Comparison of ENCODE assay signal across 8 cellular contexts in genomic region chr7:152341039-152341913, GRCh38.
DNase-seq lines count a peak whose midpoint lies in the region; ATAC-seq, FAIRE-seq and TF ChIP-seq lines count a peak whose summit lies in the region.

No MANE protein-coding gene starts in this region.

- peak; percentile 78 for FAIRE-seq in GM18507 (lab: Jason Lieb, UNC)

- peaks cover 18% of the 10 kb centered on the region for H3K4me1 ChIP-seq in OCI-LY3 (ENCODE audit: low read length)
- H3K4me1 ChIP-seq in esophagus muscularis mucosa = peaks cover 13 to 60% (median 51%) of the 10 kb centered on the region in 4 donors

- H3K4me2 ChIP-seq in OCI-LY3 (ENCODE audit: low read length) = peak overlapping the region; percentile 0; the same call in 1 of the 2 replicates

- H4K20me1 ChIP-seq in OCI-LY3 (ENCODE audit: insufficient read depth, low read length) = peaks cover 49% of the 10 kb centered on the region

- H3K27ac ChIP-seq in OCI-LY3 (ENCODE audit: low read length) (no peak overlapping the region), esophagus muscularis mucosa (replicated peaks in 1 of 4) (peak overlapping the region in 2 of 4 donors; percentile 10)

- H3K27me3 ChIP-seq in OCI-LY3 (ENCODE audit: low read depth, low read length) (no peaks in the 10 kb centered on the region), esophagus muscularis mucosa (no peaks in the 10 kb centered on the region)

- H3K9me3 ChIP-seq in OCI-LY3 (ENCODE audit: insufficient read depth, low read length) (no peaks in the 10 kb centered on the region), esophagus muscularis mucosa (no peaks in the 10 kb centered on the region)

- H3K9me3 Mint-ChIP-seq in nephron = peaks cover 6% of the 10 kb centered on the region

- ATAC-seq in HG03159 (IDR thresholded peaks at IDR 0.05; ENCODE audit: unreplicated experiment) (peak; percentile 65), GM19324 (IDR thresholded peaks at IDR 0.05; ENCODE audit: low FRiP score, unreplicated experiment) (no peak)

- peak overlapping the region in 2 of 3 experiments; percentile 44 to 82 for H3K27ac Mint-ChIP-seq in nephron

- DNase-seq in AG20443 (ENCODE audit: low spot score) (peak; percentile 76), GM18507 (ENCODE audit: extremely low spot score, insufficient read length, low read depth) (no peak), esophagus muscularis mucosa (ENCODE audit: extremely low spot score) (no peak), NCI-H345 (lab: John Stamatoyannopoulos, UW) (no peak)

- H2AFZ ChIP-seq in OCI-LY3 (ENCODE audit: low read depth, low read length) = no peak overlapping the region

- no peak overlapping the region for H3K4me3 Mint-ChIP-seq in nephron

- H3K9ac ChIP-seq in OCI-LY3 (ENCODE audit: low read length) = no peak overlapping the region

- H3K36me3 Mint-ChIP-seq in nephron (ENCODE audit: low read depth) = peaks cover 24% of the 10 kb centered on the region

- H3K27me3 Mint-ChIP-seq in nephron (ENCODE audit: low read depth) = peaks cover 4% of the 10 kb centered on the region

- no peak for TF ChIP-seq POLR2A in esophagus muscularis mucosa (IDR thresholded peaks at IDR 0.05; ENCODE audit: low read depth)

- no peak for TF ChIP-seq CTCF in OCI-LY3 (IDR thresholded peaks at IDR 0.05; ENCODE audit: low read depth, low read length)
- peak; percentile 38 to 52 (median 40) for TF ChIP-seq CTCF in esophagus muscularis mucosa (IDR thresholded peaks at IDR 0.05)
- TF ChIP-seq CTCF in nephron (IDR thresholded peaks at IDR 0.05; ENCODE audit: unreplicated experiment in 3 of 3) = peak; percentile 50 to 64 (median 63)

- WGBS in esophagus muscularis mucosa = 54% methylated on average over 2 of the region's 2 CpGs

- H3K36me3 ChIP-seq in OCI-LY3 (replicated peaks; ENCODE audit: low read depth, low read length) (peaks cover 4% of the 10 kb centered on the region), esophagus muscularis mucosa (peaks cover 0 to 8% (median 0%) of the 10 kb centered on the region in 4 donors)

- peaks cover 24% of the 10 kb centered on the region for H3K4me1 Mint-ChIP-seq in nephron

- intact Hi-C loops in esophagus muscularis mucosa (cut with DNase I) = loop anchor here (5.0 to 10.0 kb wide), 2 partner anchors 124 to 366 kb away; no protein-coding TSS in a partner anchor

- TF ChIP-seq EP300 in esophagus muscularis mucosa (IDR thresholded peaks at IDR 0.05) = no peak

- H3K4me3 ChIP-seq in OCI-LY3 (ENCODE audit: low read length) = no peak overlapping the region
- no peak overlapping the region for H3K4me3 ChIP-seq in esophagus muscularis mucosa

- H3K79me2 ChIP-seq in OCI-LY3 (ENCODE audit: low read length) = peaks cover 30% of the 10 kb centered on the region
